ENCODE assay signal across 8 cellular contexts in genomic region chr15:79897380-79897678, GRCh38.
DNase-seq lines count a peak whose midpoint lies in the region; ATAC-seq and TF ChIP-seq lines count a peak whose summit lies in the region.

No MANE protein-coding gene starts in this region.

- H4K20me1 ChIP-seq in OCI-LY3 (ENCODE audit: insufficient read depth, low read length) = no peaks in the 10 kb centered on the region

- H3K4me1 ChIP-seq in ES-I3 (ENCODE audit: insufficient read depth, low read length) (no peaks in the 10 kb centered on the region; the same call in 1 of the 2 replicates), OCI-LY3 (ENCODE audit: low read length) (peaks cover 50% of the 10 kb centered on the region), parathyroid adenoma (peaks cover 7% of the 10 kb centered on the region)

- H3K27me3 ChIP-seq in OCI-LY3 (ENCODE audit: low read depth, low read length) (no peaks in the 10 kb centered on the region), parathyroid adenoma (ENCODE audit: control insufficient read depth, insufficient read depth, low read length) (no peaks in the 10 kb centered on the region)

- H3K4me2 ChIP-seq in OCI-LY3 (ENCODE audit: low read length) = peak overlapping the region; percentile 97
- H3K4me2 ChIP-seq in parathyroid adenoma (ENCODE audit: low read length) = peak overlapping the region; percentile 93

- TF ChIP-seq CTCF in OCI-LY3 (IDR thresholded peaks at IDR 0.05; ENCODE audit: low read depth, low read length) (no peak), epithelial cell of esophagus (IDR thresholded peaks at IDR 0.05; ENCODE audit: insufficient read depth, low read depth, low read length, missing control alignments) (no peak), parathyroid adenoma (IDR thresholded peaks at IDR 0.05) (no peak)

- H2AFZ ChIP-seq in OCI-LY3 (ENCODE audit: low read depth, low read length) = peak overlapping the region; percentile 59; the same call in 1 of the 2 replicates
- peak overlapping the region; percentile 91 for H2AFZ ChIP-seq in parathyroid adenoma

- H3K4me3 ChIP-seq in OCI-LY3 (ENCODE audit: low read length) (peak overlapping the region; percentile 82), epithelial cell of esophagus (ENCODE audit: low read length) (peak overlapping the region; percentile 68), parathyroid adenoma (ENCODE audit: low read depth, low read length) (peak overlapping the region; percentile 80)

- peak; percentile 50 for DNase-seq in epithelial cell of esophagus (ENCODE audit: low read depth)
- no peak for DNase-seq in GM19240 (ENCODE audit: insufficient read length, low spot score)
- DNase-seq in NCI-H82 treated with DMSO at 0.1 percent for 48 hours (lab: John Stamatoyannopoulos, UW; ENCODE audit: unreplicated experiment) = no peak
- no peak for DNase-seq in dedifferentiated amniotic fluid mesenchymal stem cell (ENCODE audit: extremely low spot score)

- peak overlapping the region; percentile 78 for H3K27ac ChIP-seq in OCI-LY3 (ENCODE audit: low read length)
- peak overlapping the region; percentile 96 for H3K27ac ChIP-seq in parathyroid adenoma

- H3K36me3 ChIP-seq in ES-I3 (ENCODE audit: insufficient read depth, low read length) (peaks cover 2% of the 10 kb centered on the region; the same call in 1 of the 2 replicates), OCI-LY3 (replicated peaks; ENCODE audit: low read depth, low read length) (peaks cover 12% of the 10 kb centered on the region), parathyroid adenoma (ENCODE audit: control insufficient read depth, insufficient read depth, low read length) (no peaks in the 10 kb centered on the region)

- H3K9ac ChIP-seq in ES-I3 (ENCODE audit: low read depth, low read length) = peak overlapping the region; percentile 78
- peak overlapping the region; percentile 88 for H3K9ac ChIP-seq in OCI-LY3 (ENCODE audit: low read length)
- H3K9ac ChIP-seq in parathyroid adenoma = peak overlapping the region; percentile 89

- H3K9me3 ChIP-seq in ES-I3 (ENCODE audit: control insufficient read depth, insufficient read depth, low read length) = no peaks in the 10 kb centered on the region
- H3K9me3 ChIP-seq in OCI-LY3 (ENCODE audit: insufficient read depth, low read length) = no peaks in the 10 kb centered on the region
- H3K9me3 ChIP-seq in parathyroid adenoma (ENCODE audit: control insufficient read depth, low read length) = no peaks in the 10 kb centered on the region

- ATAC-seq in HG03039 (IDR thresholded peaks at IDR 0.05; ENCODE audit: unreplicated experiment) = no peak

- peaks cover 52% of the 10 kb centered on the region for H3K79me2 ChIP-seq in OCI-LY3 (ENCODE audit: low read length)
- H3K79me2 ChIP-seq in parathyroid adenoma = peaks cover 3% of the 10 kb centered on the region
